In genomic region chr20:14343658-14344057, GRCh38 we compare ENCODE assay signal across 28 cellular contexts. TPM values are rescaled to one million over a fixed set of nuclear protein-coding genes. Genes with fewer than 3 reads are reported as not detected.
"Had no signal": no experiment of that assay in that cellular context is flagged by ENCODE, and none has a peak within 500 bp of the region (broad histone marks: within the 10 kb centered on the region; RNA-seq: fewer than 3 reads in every experiment).

No MANE protein-coding gene starts in this region.

- H3K4me3 Mint-ChIP-seq: activated CD4-positive, alpha-beta memory T cell treated with anti-CD3 and anti-CD28 coated beads for 36 hours; activated CD4-positive, alpha-beta T cell treated with anti-CD3 and anti-CD28 coated beads, Interleukin-2, amount 10 ng/mL, durations not matched to agents 7 days and 5 days; activated naive CD4-positive, alpha-beta T cell treated with anti-CD3 and anti-CD28 coated beads for 36 hours; activated naive CD8-positive, alpha-beta T cell; activated T-cell treated with anti-CD3 and anti-CD28 coated beads, Interleukin-2, amount 50 U/mL, for 4 hours; brain had no signal

- H3K27me3 ChIP-seq: SJCRH30 had no signal

- H3K9ac ChIP-seq: SK-N-SH had no signal

- H3K36me3 ChIP-seq: SJCRH30 had no signal

- H3K4me2 ChIP-seq: SK-N-SH had no signal

- H3K9me3 ChIP-seq: SJCRH30, SK-N-SH had no signal

- ATAC-seq: activated T-cell treated with anti-CD3 and anti-CD28 coated beads, Interleukin-2, amount 50 U/mL, for 4 hours; Panc1 had no signal

- H3K9me3 Mint-ChIP-seq: activated CD4-positive, alpha-beta T cell treated with anti-CD3 and anti-CD28 coated beads, Interleukin-2, amount 10 ng/mL, durations not matched to agents 7 days and 5 days; activated T-cell treated with anti-CD3 and anti-CD28 coated beads, Interleukin-2, amount 50 U/mL, for 4 hours; brain had no signal

- H3K27ac Mint-ChIP-seq: activated CD4-positive, alpha-beta memory T cell treated with anti-CD3 and anti-CD28 coated beads for 36 hours; activated CD4-positive, alpha-beta T cell treated with anti-CD3 and anti-CD28 coated beads, Interleukin-2, amount 10 ng/mL, durations not matched to agents 7 days and 5 days; activated naive CD4-positive, alpha-beta T cell treated with anti-CD3 and anti-CD28 coated beads for 36 hours; activated naive CD8-positive, alpha-beta T cell; brain had no signal

- H3K4me1 Mint-ChIP-seq: activated CD4-positive, alpha-beta T cell treated with anti-CD3 and anti-CD28 coated beads, Interleukin-2, amount 10 ng/mL, durations not matched to agents 7 days and 5 days had no signal

- H3K27me3 Mint-ChIP-seq: activated CD4-positive, alpha-beta memory T cell treated with anti-CD3 and anti-CD28 coated beads for 36 hours; activated CD4-positive, alpha-beta T cell treated with anti-CD3 and anti-CD28 coated beads, Interleukin-2, amount 10 ng/mL, durations not matched to agents 7 days and 5 days; activated naive CD8-positive, alpha-beta T cell had no signal

- FAIRE-seq: astrocyte had no signal

- H3K36me3 Mint-ChIP-seq: activated CD4-positive, alpha-beta memory T cell treated with anti-CD3 and anti-CD28 coated beads for 36 hours; activated naive CD8-positive, alpha-beta T cell; brain had no signal

- H3K4me3 ChIP-seq: SJCRH30 had no signal

- DNase-seq: activated CD4-positive, alpha-beta memory T cell treated with anti-CD3 and anti-CD28 coated beads for 36 hours; activated CD4-positive, alpha-beta T cell treated with anti-CD3 and anti-CD28 coated beads, Interleukin-2, amount 10 ng/mL, durations not matched to agents 7 days and 5 days; activated CD4-positive, CD25-positive, alpha-beta regulatory T cell; activated CD8-positive, alpha-beta memory T cell treated with anti-CD3 and anti-CD28 coated beads for 24 hours; activated gamma-delta T cell; activated naive CD4-positive, alpha-beta T cell treated with anti-CD3 and anti-CD28 coated beads for 36 hours; activated T-cell treated with anti-CD3 and anti-CD28 coated beads, Interleukin-2, amount 50 U/mL, for 4 hours; amygdala; NCI-H1105 treated with DMSO at 0.1 percent for 48 hours; NCI-H1436 treated with DMSO at 0.1 percent for 48 hours; NCI-H187 treated with DMSO at 0.1 percent for 48 hours; NCI-H2107; NCI-H2171 treated with DMSO at 0.1 percent for 48 hours; NCI-H345; NCI-H510A; NCI-H526 treated with DMSO at 0.1 percent for 48 hours; Right ventricle myocardium superior; RPMI8226; SJCRH30; SK-N-SH; T-helper 1 cell had no signal

- H3K27ac ChIP-seq: SJCRH30, VCaP had no signal

RNA-seq across cellular contexts. Expression of gene FLRT3, which starts 6.2 kb away (rescaled TPM):
- total RNA-seq: activated CD4-positive, alpha-beta memory T cell treated with anti-CD3 and anti-CD28 coated beads for 36 hours; activated CD4-positive, alpha-beta T cell treated with anti-CD3 and anti-CD28 coated beads, Interleukin-2, amount 10 ng/mL, durations not matched to agents 7 days and 5 days; activated naive CD4-positive, alpha-beta T cell treated with anti-CD3 and anti-CD28 coated beads for 36 hours; activated T-cell treated with anti-CD3 and anti-CD28 coated beads, Interleukin-2, amount 50 U/mL, for 4 hours; OCI-LY7; T-helper 2 cell treated with Interferon-gamma antibody and Interleukin-4, amounts not matched to agents 100 ng/mL and 5 ng/mL, for 36 hours had no signal
